In genomic region chr15:68409736-68410370, GRCh38 we compare ENCODE assay signal across 26 cellular contexts. TPM values are rescaled to one million over a fixed set of nuclear protein-coding genes. Genes with fewer than 3 reads are reported as not detected.
DNase-seq lines count a peak whose midpoint lies in the region; ATAC-seq and TF ChIP-seq lines count a peak whose summit lies in the region.
"Had no signal": no experiment of that assay in that cellular context is flagged by ENCODE, and none has a peak within 500 bp of the region (broad histone marks: within the 10 kb centered on the region; RNA-seq: fewer than 3 reads in every experiment).

No MANE protein-coding gene starts in this region.

- TF ChIP-seq POLR2A in GM18505 (IDR thresholded peaks at IDR 0.05; ENCODE audit: borderline replicate concordance, extremely low read depth, insufficient read depth, insufficient read length): no peak

- no peak overlapping the region for H3K4me3 ChIP-seq in coronary artery
- H3K4me3 ChIP-seq: GM12878, psoas muscle had no signal

- intact Hi-C loops in posterior vena cava (cut with DNase I): loop anchor here in 1 of 2 donors (10.0 kb wide), 1 partner anchor 115 kb away; no protein-coding TSS in a partner anchor

- H3K27ac ChIP-seq in coronary artery: no peak overlapping the region
- H3K27ac ChIP-seq: HL-60, psoas muscle had no signal

- H3K27ac Mint-ChIP-seq in glutamatergic neuron (ENCODE audit: unreplicated experiment): no peak overlapping the region
- H3K27ac Mint-ChIP-seq: activated CD8-positive, alpha-beta T cell treated with anti-CD3 and anti-CD28 coated beads, Interleukin-2, amount 10 ng/mL, durations not matched to agents 7 days and 5 days; activated T-cell treated with anti-CD3 and anti-CD28 coated beads, Interleukin-2, amount 50 U/mL, for 24 hours; brain; CD4-positive, alpha-beta T cell; memory B cell had no signal

- peaks cover 3% of the 10 kb centered on the region for H3K27me3 Mint-ChIP-seq in glutamatergic neuron (ENCODE audit: unreplicated experiment)
- H3K27me3 Mint-ChIP-seq: activated T-cell treated with anti-CD3 and anti-CD28 coated beads, Interleukin-2, amount 50 U/mL, for 24 hours; CD4-positive, alpha-beta T cell had no signal

- peak; percentile 40 for DNase-seq in activated CD8-positive, alpha-beta memory T cell treated with anti-CD3 and anti-CD28 coated beads for 24 hours
- no peak for DNase-seq in activated CD8-positive, alpha-beta memory T cell treated with anti-CD3 and anti-CD28 coated beads, Interleukin-2, amount 50 U/mL, for 4 hours
- peak; percentile 58 for DNase-seq in coronary artery (ENCODE audit: low spot score)
- peak; percentile 46 for DNase-seq in posterior vena cava (ENCODE audit: low spot score)
- DNase-seq in ureter (ENCODE audit: low spot score): peak; percentile 33
- DNase-seq in glutamatergic neuron: no peak
- no peak for DNase-seq in anterior cingulate cortex (lab: John Stamatoyannopoulos, UW)
- DNase-seq: activated CD8-positive, alpha-beta T cell treated with anti-CD3 and anti-CD28 coated beads, Interleukin-2, amount 10 ng/mL, durations not matched to agents 7 days and 5 days; activated T-cell treated with anti-CD3 and anti-CD28 coated beads, Interleukin-2, amount 50 U/mL, for 24 hours; CD4-positive, alpha-beta T cell; effector CD8-positive, alpha-beta T cell; EL; erythroblast; Kasumi-1; NCI-H1436; NCI-H2081 treated with DMSO at 0.1 percent for 48 hours; NCI-H226; NCI-H69; psoas muscle; RPMI8226; T-helper 1 cell had no signal

- peaks cover 3% of the 10 kb centered on the region for H3K4me1 Mint-ChIP-seq in glutamatergic neuron (ENCODE audit: low read depth, unreplicated experiment)
- H3K4me1 Mint-ChIP-seq: brain, memory B cell had no signal

- no peak overlapping the region for H3K4me3 Mint-ChIP-seq in glutamatergic neuron (ENCODE audit: unreplicated experiment)
- H3K4me3 Mint-ChIP-seq: activated CD8-positive, alpha-beta T cell treated with anti-CD3 and anti-CD28 coated beads, Interleukin-2, amount 10 ng/mL, durations not matched to agents 7 days and 5 days; activated T-cell treated with anti-CD3 and anti-CD28 coated beads, Interleukin-2, amount 50 U/mL, for 24 hours; brain; CD4-positive, alpha-beta T cell; memory B cell had no signal

- H3K36me3 Mint-ChIP-seq in glutamatergic neuron (ENCODE audit: unreplicated experiment): no peaks in the 10 kb centered on the region
- H3K36me3 Mint-ChIP-seq: brain, memory B cell had no signal

- H3K9me3 Mint-ChIP-seq in glutamatergic neuron (ENCODE audit: unreplicated experiment): peaks cover 2% of the 10 kb centered on the region
- H3K9me3 Mint-ChIP-seq: activated T-cell treated with anti-CD3 and anti-CD28 coated beads, Interleukin-2, amount 50 U/mL, for 24 hours; brain; CD4-positive, alpha-beta T cell; memory B cell had no signal

- no peak for ATAC-seq in GM18505 (IDR thresholded peaks at IDR 0.05; ENCODE audit: unreplicated experiment)
- ATAC-seq: activated CD8-positive, alpha-beta T cell treated with anti-CD3 and anti-CD28 coated beads, Interleukin-2, amount 10 ng/mL, durations not matched to agents 7 days and 5 days; GM12878; psoas muscle had no signal

- TF ChIP-seq CTCF in coronary artery (IDR thresholded peaks at IDR 0.05): no peak
- TF ChIP-seq CTCF in glutamatergic neuron (IDR thresholded peaks at IDR 0.05; ENCODE audit: partially characterized antibody, unreplicated experiment): no peak

RNA-seq across cellular contexts. Expression of gene ITGA11, which starts 22.1 kb away (rescaled TPM):
- 10 to 100 TPM; 23.1 to 62.5 TPM for total RNA-seq in posterior vena cava
- 22.8 TPM for total RNA-seq in ureter
- 0.22 TPM for total RNA-seq in glutamatergic neuron (ENCODE audit: unreplicated experiment)

Comparison
In these comparisons a context has a peak if more than half of its experiments do, and no peak if none do; other contexts are left out.
1. DNase-seq: peak in activated CD8-positive, alpha-beta memory T cell treated with anti-CD3 and anti-CD28 coated beads for 24 hours (single experiment), coronary artery (single experiment), posterior vena cava (single experiment) and ureter (single experiment); none in activated CD8-positive, alpha-beta memory T cell treated with anti-CD3 and anti-CD28 coated beads, Interleukin-2, amount 50 U/mL, for 4 hours (single experiment), glutamatergic neuron (single experiment) and anterior cingulate cortex (0 of 58).
2. RNA of gene ITGA11, which starts 22.1 kb away (total RNA-seq): 23.1 to 62.5 TPM in posterior vena cava and 22.8 TPM in ureter (single experiment); 0.22 TPM in glutamatergic neuron (single experiment); every median in the first group is over 10 times any median in the second.